In the genomic region with DNA sequence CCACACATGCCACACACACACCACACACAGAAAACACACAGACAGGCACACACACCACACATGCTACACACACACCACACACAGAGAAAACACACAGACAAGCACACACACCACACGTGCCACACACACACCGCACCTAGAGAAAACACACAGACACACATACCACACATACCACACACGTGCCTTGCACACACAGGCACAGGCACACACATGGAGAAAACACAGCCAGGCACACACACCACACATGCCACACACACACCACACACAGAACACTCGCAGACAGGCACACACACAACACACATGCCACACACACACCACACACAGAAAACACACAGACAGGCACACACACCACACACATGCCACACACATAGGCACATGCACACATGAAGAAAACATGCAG, we compare ENCODE assay signal across 21 cellular contexts.
"Had no signal": no experiment of that assay in that cellular context is flagged by ENCODE, and none has a peak within 500 bp of the region (broad histone marks: within the 10 kb centered on the region; RNA-seq: fewer than 3 reads in every experiment).

No MANE protein-coding gene starts in this region.

- DNase-seq: effector memory CD8-positive, alpha-beta T cell; heart left ventricle; kidney; mucosa of descending colon; naive B cell; stimulated activated CD4-positive, alpha-beta T cell treated with anti-CD3 and anti-CD28 coated beads, Interleukin-4, amount 100 ng/mL, for 4 hours; stimulated activated naive CD8-positive, alpha-beta T cell treated with anti-CD3 and anti-CD28 coated beads, Interleukin-15, Interleukin-2, amounts not matched to agents 100 U/mL and 50 U/mL, for 24 hours; testis; tibial artery; uterus had no signal

- H3K9ac ChIP-seq: parathyroid adenoma had no signal

- FAIRE-seq: endometrium, frontal cortex, kidney had no signal

- H3K27ac ChIP-seq: coronary artery, heart left ventricle, hepatocyte, parathyroid adenoma, testis, tibial artery, uterus had no signal

- H2AFZ ChIP-seq: hepatocyte, parathyroid adenoma had no signal

- H3K27me3 ChIP-seq: hepatocyte, testis, uterus had no signal

- H3K79me2 ChIP-seq: hepatocyte, parathyroid adenoma had no signal

- H3K9me3 ChIP-seq: heart left ventricle, testis, tibial artery, uterus had no signal

- H3K4me3 ChIP-seq: coronary artery, heart left ventricle, hepatocyte, lung, mucosa of descending colon, smooth muscle cell, testis, tibial artery, uterus had no signal

- H3K4me1 ChIP-seq: heart left ventricle, testis, tibial artery, uterus had no signal

- H3K36me3 ChIP-seq: heart left ventricle, tibial artery, uterus had no signal

- ATAC-seq: effector memory CD8-positive, alpha-beta T cell; heart left ventricle; left lobe of liver; mucosa of descending colon; natural killer cell treated with Interleukin-12 subunit alpha and Interleukin-12 subunit beta and Interleukin-15 and Interleukin-18, amount 100 ng/mL, for 72 hours; sciatic nerve; stimulated activated memory B cell treated with anti-CD40 and anti-IgM and Interleukin-4, amounts not matched to agents 10 μg/mL and 1 μg/mL and 100 μg/mL, for 72 hours; stimulated activated naive CD8-positive, alpha-beta T cell treated with anti-CD3 and anti-CD28 coated beads, Interleukin-15, Interleukin-2, amounts not matched to agents 100 U/mL and 50 U/mL, for 24 hours had no signal

- H3K4me2 ChIP-seq: hepatocyte, smooth muscle cell had no signal
